1 cellular context compared by ENCODE assay signal in genomic region chr1:226481133-226481532, GRCh38.
TF ChIP-seq lines count a peak whose summit lies in the region.

No MANE protein-coding gene starts in this region.

TF ChIP-seq in HepG2, 621 proteins besides CTCF, POLR2A, EP300 and RAD21 (continues in another document):
- no peak for TF ChIP-seq ZNF296 (CRISPR knock-in tag; conservative IDR thresholded peaks at IDR 0.05)
- TF ChIP-seq BCL6 (CRISPR knock-in tag; IDR thresholded peaks at IDR 0.05) = peak; percentile 88
- TF ChIP-seq ZNF609 (CRISPR knock-in tag; IDR thresholded peaks at IDR 0.05; ENCODE audit: borderline replicate concordance) = peak; percentile 71; the same call in 1 of the 2 replicates
- peak; percentile 66 for TF ChIP-seq GFI1 (CRISPR knock-in tag; IDR thresholded peaks at IDR 0.05; ENCODE audit: borderline replicate concordance)
- TF ChIP-seq KLF9 (CRISPR knock-in tag; IDR thresholded peaks at IDR 0.05; ENCODE audit: low read depth) = no peak
- TF ChIP-seq ZFP36L1 (CRISPR knock-in tag; IDR thresholded peaks at IDR 0.05) = no peak
- TF ChIP-seq CEBPG (CRISPR knock-in tag; IDR thresholded peaks at IDR 0.05) = no peak
- TF ChIP-seq SP1 (IDR thresholded peaks at IDR 0.05) = no peak
- no peak for TF ChIP-seq SP1 (CRISPR knock-in tag; IDR thresholded peaks at IDR 0.05)
- no peak for TF ChIP-seq MAX (IDR thresholded peaks at IDR 0.05)
- TF ChIP-seq TCF7 (IDR thresholded peaks at IDR 0.05; ENCODE audit: low read depth) = peak; percentile 66
- TF ChIP-seq HNF4A (CRISPR knock-in tag; IDR thresholded peaks at IDR 0.05) = peak; percentile 42; the same call in 1 of the 2 replicates
- TF ChIP-seq TFE3 (CRISPR knock-in tag; IDR thresholded peaks at IDR 0.05) = no peak
- no peak for TF ChIP-seq THAP11 (CRISPR knock-in tag; IDR thresholded peaks at IDR 0.05)
- no peak for TF ChIP-seq FOXA1 (IDR thresholded peaks at IDR 0.05)
- peak; percentile 57; the same call in 1 of the 2 replicates for TF ChIP-seq FOXA1 (CRISPR knock-in tag; IDR thresholded peaks at IDR 0.05)
- no peak for TF ChIP-seq ZNF460 (CRISPR knock-in tag; IDR thresholded peaks at IDR 0.05; ENCODE audit: borderline replicate concordance)
- no peak for TF ChIP-seq ZNF552 (CRISPR knock-in tag; IDR thresholded peaks at IDR 0.05; ENCODE audit: borderline replicate concordance)
- no peak for TF ChIP-seq SOX6 (IDR thresholded peaks at IDR 0.05)
- peak; percentile 57; the same call in 1 of the 2 replicates for TF ChIP-seq SOX6 (CRISPR knock-in tag; IDR thresholded peaks at IDR 0.05)
- TF ChIP-seq ZNF776 (CRISPR knock-in tag; IDR thresholded peaks at IDR 0.05) = no peak
- peak; percentile 62 for TF ChIP-seq FOXA3 (CRISPR knock-in tag; IDR thresholded peaks at IDR 0.05)
- TF ChIP-seq NR2C2 (CRISPR knock-in tag; IDR thresholded peaks at IDR 0.05; ENCODE audit: borderline replicate concordance) = peak; percentile 9; the same call in 1 of the 2 replicates
- no peak for TF ChIP-seq ZNF580 (CRISPR knock-in tag; IDR thresholded peaks at IDR 0.05; ENCODE audit: borderline replicate concordance, low read depth)
- TF ChIP-seq ZNF350 (CRISPR knock-in tag; IDR thresholded peaks at IDR 0.05; ENCODE audit: borderline replicate concordance, low read depth) = no peak
- TF ChIP-seq TOE1 (CRISPR knock-in tag; IDR thresholded peaks at IDR 0.05) = no peak
- 0 out of 2 replicates have a peak, but pooled peaks have one; percentile 26 for TF ChIP-seq RERE (CRISPR knock-in tag; IDR thresholded peaks at IDR 0.05; ENCODE audit: low read depth)
- TF ChIP-seq HHEX (CRISPR knock-in tag; IDR thresholded peaks at IDR 0.05) = peak; percentile 85
- TF ChIP-seq SOX13 (IDR thresholded peaks at IDR 0.05) = no peak
- TF ChIP-seq SOX13 (CRISPR knock-in tag; conservative IDR thresholded peaks at IDR 0.05 in 1 of 2, IDR thresholded peaks at IDR 0.05 in 1 of 2) = peak in 1 of 2 experiments; percentile 52; a peak in 1 of 4 replicates
- 0 out of 2 replicates have a peak, but pooled peaks have one; percentile 29 for TF ChIP-seq FOSL2 (CRISPR knock-in tag; IDR thresholded peaks at IDR 0.05)
- no peak for TF ChIP-seq HES4 (CRISPR knock-in tag; IDR thresholded peaks at IDR 0.05; ENCODE audit: borderline replicate concordance)
- peak; percentile 22; the same call in 1 of the 2 replicates for TF ChIP-seq HDAC2 (CRISPR knock-in tag; IDR thresholded peaks at IDR 0.05)
- peak; percentile 53; the same call in 1 of the 2 replicates for TF ChIP-seq HMG20A (CRISPR knock-in tag; IDR thresholded peaks at IDR 0.05; ENCODE audit: borderline replicate concordance)
- no peak for TF ChIP-seq FOXP4 (CRISPR knock-in tag; IDR thresholded peaks at IDR 0.05)
- no peak for TF ChIP-seq FOXP1 (IDR thresholded peaks at IDR 0.05)
- TF ChIP-seq FOXP1 (CRISPR knock-in tag; IDR thresholded peaks at IDR 0.05) = peak; percentile 26; the same call in 1 of the 2 replicates
- TF ChIP-seq HIC2 (CRISPR knock-in tag; IDR thresholded peaks at IDR 0.05; ENCODE audit: low read depth) = no peak
- peak; percentile 44; the same call in 1 of the 2 replicates for TF ChIP-seq PAXIP1 (CRISPR knock-in tag; conservative IDR thresholded peaks at IDR 0.05)
- TF ChIP-seq RARA (CRISPR knock-in tag; IDR thresholded peaks at IDR 0.05) = peak; percentile 18; the same call in 1 of the 2 replicates
